9 cellular contexts compared by ENCODE assay signal in the genomic region with DNA sequence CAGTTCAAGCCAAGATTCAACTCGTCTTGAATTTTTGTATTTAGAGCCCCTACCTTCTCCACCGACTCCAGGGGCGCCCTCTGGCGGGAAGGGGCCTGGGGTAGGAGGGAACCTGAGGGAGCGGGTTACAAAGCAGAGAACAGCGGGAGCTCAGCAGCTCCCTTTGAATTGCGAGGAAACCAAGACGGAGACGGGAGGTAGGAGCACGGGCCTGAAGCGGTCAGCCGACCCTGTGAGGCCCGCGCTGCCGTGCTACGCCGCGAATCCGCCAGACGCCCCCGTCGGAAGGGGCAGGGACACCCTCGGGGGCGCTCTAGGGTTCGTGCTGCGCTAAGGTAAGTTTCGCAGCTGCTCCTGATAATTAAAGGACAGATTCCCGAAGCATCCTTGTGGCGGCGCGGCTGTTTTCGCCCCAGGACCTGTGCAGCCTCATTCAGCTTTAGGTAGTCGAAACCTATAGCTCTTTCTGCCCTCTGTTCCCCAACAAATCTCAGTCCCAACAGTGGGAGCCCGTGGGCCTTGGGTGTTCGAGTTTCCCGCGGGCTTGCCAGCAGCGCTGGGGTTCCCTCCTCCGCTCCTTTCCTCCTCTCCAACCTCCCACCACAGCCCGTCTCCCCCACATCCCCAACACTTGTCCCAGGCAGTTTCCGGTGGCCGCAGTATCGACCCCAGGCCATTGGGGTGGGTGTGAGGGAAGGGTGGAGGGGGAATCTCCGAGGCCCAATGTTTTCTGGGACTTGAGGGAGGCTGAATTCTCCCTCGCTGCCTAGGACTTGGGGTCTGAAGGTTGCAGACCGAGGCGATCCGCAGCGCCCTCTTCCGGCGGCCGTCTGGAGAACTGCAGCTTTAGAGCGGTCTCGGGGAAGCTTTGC. TPM values are rescaled to one million over a fixed set of nuclear protein-coding genes. Genes with fewer than 3 reads are reported as not detected.
DNase-seq lines count a peak whose midpoint lies in the region; ATAC-seq and TF ChIP-seq lines count a peak whose summit lies in the region.
"Had no signal": no experiment of that assay in that cellular context is flagged by ENCODE, and none has a peak within 500 bp of the region (broad histone marks: within the 10 kb centered on the region; RNA-seq: fewer than 3 reads in every experiment).

No MANE protein-coding gene starts in this region.

- no peak overlapping the region for H3K27ac ChIP-seq in left ventricle myocardium inferior (replicated peaks)

- TF ChIP-seq CTCF in left ventricle myocardium inferior (IDR thresholded peaks at IDR 0.05; ENCODE audit: borderline replicate concordance), result peak; percentile 42

- ATAC-seq in left ventricle myocardium superior (no peak), SK-N-SH treated with all-trans-retinoic acid at 6 μM for 48 hours (peak; percentile 78), HG02763 (IDR thresholded peaks at IDR 0.05; ENCODE audit: unreplicated experiment) (no peak)

- H3K4me1 ChIP-seq in left ventricle myocardium inferior, result peaks cover 35% of the 10 kb centered on the region

- no peaks in the 10 kb centered on the region for H3K36me3 ChIP-seq in left ventricle myocardium inferior

- no peak for DNase-seq in left ventricle myocardium inferior
- DNase-seq in left ventricle myocardium superior, result no peak
- peak; percentile 82 for DNase-seq in iPS-NIHi7 (ENCODE audit: extremely low spot score)
- no peak for DNase-seq in stimulated activated CD4-positive, alpha-beta T cell treated with anti-CD3 and anti-CD28 coated beads, Interleukin-4, amount 100 ng/mL, for 1 hour
- DNase-seq in effector CD8-positive, alpha-beta T cell (lab: John Stamatoyannopoulos, UW), result no peak
- no peak for DNase-seq in Kasumi-1 (lab: John Stamatoyannopoulos, UW)
- DNase-seq: NCI-H1436 had no signal

- no peak overlapping the region for H3K4me3 ChIP-seq in left ventricle myocardium inferior

- H3K9me3 ChIP-seq in left ventricle myocardium inferior (replicated peaks), result no peaks in the 10 kb centered on the region

- peaks cover 100% of the 10 kb centered on the region for H3K27me3 ChIP-seq in left ventricle myocardium inferior (ENCODE audit: low read depth)

- intact Hi-C loops in left ventricle myocardium inferior (cut with micrococcal nuclease) (no loop called here), left ventricle myocardium superior (cut with micrococcal nuclease) (no loop called here)

TF ChIP-seq in SK-N-SH treated with all-trans-retinoic acid at 6 μM for 48 hours, 23 proteins besides CTCF, POLR2A, EP300 and RAD21:
- no peak for TF ChIP-seq ZNF70 (CRISPR knock-in tag; IDR thresholded peaks at IDR 0.05)

RNA-seq across cellular contexts. Expression of gene NKX2-1, which starts 5.1 kb away (rescaled TPM):
- total RNA-seq in left ventricle myocardium inferior, result not detected
- not detected for total RNA-seq in left ventricle myocardium superior

RNA-seq across cellular contexts. Expression of gene NKX2-8, which starts 57.3 kb away (rescaled TPM):
- total RNA-seq in left ventricle myocardium inferior (not detected), left ventricle myocardium superior (not detected)
